8 cellular contexts compared by ENCODE assay signal in genomic region chr5:139774980-139775654, GRCh38. TPM values are rescaled to one million over a fixed set of nuclear protein-coding genes. Genes with fewer than 3 reads are reported as not detected.
DNase-seq lines count a peak whose midpoint lies in the region; ATAC-seq and TF ChIP-seq lines count a peak whose summit lies in the region.

No MANE protein-coding gene starts in this region.

- WGBS in tibial nerve, 2 donors, result 36 to 45% methylated on average over 22 to 28 of the region's 32 CpGs

- H3K4me3 ChIP-seq in fibroblast of villous mesenchyme (ENCODE audit: low read depth, low read length) (no peak overlapping the region), osteoblast (ENCODE audit: insufficient read depth, low read length) (no peak overlapping the region), tibial nerve (no peak overlapping the region)

- H3K36me3 Mint-ChIP-seq in activated T-helper 1 cell treated with anti-CD3 and anti-CD28 coated beads, Interleukin-12 subunit alpha, Interleukin-12 subunit beta, Interleukin-2, Interleukin-4 antibody, amounts not matched to agents 30 ng/mL and 10 ng/mL and 1 ng/mL, durations not matched to agents 14 hours and 24 hours and 36 hours (ENCODE audit: low read depth), result no peaks in the 10 kb centered on the region

- H3K36me3 ChIP-seq in osteoblast (ENCODE audit: insufficient read depth, low read length), result no peaks in the 10 kb centered on the region
- no peaks in the 10 kb centered on the region for H3K36me3 ChIP-seq in tibial nerve

- no peaks in the 10 kb centered on the region for H4K20me1 ChIP-seq in osteoblast (ENCODE audit: insufficient read depth, low read length)

- in situ Hi-C loops in ACHN (cut with HindIII; ENCODE audit: low pct_ligation_motif_present, low pct_unique_long_range_greater_than_20kb, low sequenced_read_pairs), result no loop called here

- H3K27ac ChIP-seq in osteoblast (ENCODE audit: low read depth, low read length) (no peak overlapping the region), tibial nerve (no peak overlapping the region)

- TF ChIP-seq EP300 in tibial nerve (IDR thresholded peaks at IDR 0.05), result no peak

- H3K4me3 Mint-ChIP-seq in activated T-helper 1 cell treated with anti-CD3 and anti-CD28 coated beads, Interleukin-12 subunit alpha, Interleukin-12 subunit beta, Interleukin-2, Interleukin-4 antibody, amounts not matched to agents 30 ng/mL and 10 ng/mL and 1 ng/mL, durations not matched to agents 14 hours and 24 hours and 36 hours, result no peak overlapping the region

- H3K79me2 ChIP-seq in osteoblast (ENCODE audit: insufficient read depth, low read length), result no peaks in the 10 kb centered on the region

- no peak for TF ChIP-seq POLR2A in tibial nerve (IDR thresholded peaks at IDR 0.05)

- no peaks in the 10 kb centered on the region for H3K4me1 ChIP-seq in osteoblast (ENCODE audit: insufficient read depth, low read length)
- peaks cover 0 to 7% (median 3%) of the 10 kb centered on the region in 4 donors for H3K4me1 ChIP-seq in tibial nerve

- H3K4me1 Mint-ChIP-seq in activated T-helper 1 cell treated with anti-CD3 and anti-CD28 coated beads, Interleukin-12 subunit alpha, Interleukin-12 subunit beta, Interleukin-2, Interleukin-4 antibody, amounts not matched to agents 30 ng/mL and 10 ng/mL and 1 ng/mL, durations not matched to agents 14 hours and 24 hours and 36 hours (ENCODE audit: low read depth), result no peaks in the 10 kb centered on the region

- no peak overlapping the region for H3K27ac Mint-ChIP-seq in activated T-helper 1 cell treated with anti-CD3 and anti-CD28 coated beads, Interleukin-12 subunit alpha, Interleukin-12 subunit beta, Interleukin-2, Interleukin-4 antibody, amounts not matched to agents 30 ng/mL and 10 ng/mL and 1 ng/mL, durations not matched to agents 14 hours and 24 hours and 36 hours

- intact Hi-C loops in activated T-helper 1 cell treated with anti-CD3 and anti-CD28 coated beads, Interleukin-12 subunit alpha, Interleukin-12 subunit beta, Interleukin-2, Interleukin-4 antibody, amounts not matched to agents 30 ng/mL and 10 ng/mL and 1 ng/mL, durations not matched to agents 14 hours and 24 hours and 36 hours (cut with micrococcal nuclease), result loop anchor here (1.0 kb wide), 2 partner anchors 10 to 12 kb away; no protein-coding TSS in a partner anchor

- H3K9me3 ChIP-seq in osteoblast (ENCODE audit: low read depth, low read length), result no peaks in the 10 kb centered on the region
- no peaks in the 10 kb centered on the region for H3K9me3 ChIP-seq in tibial nerve

- TF ChIP-seq CTCF in fibroblast of villous mesenchyme (IDR thresholded peaks at IDR 0.05; ENCODE audit: insufficient read depth, low read depth, low read length) (peak; percentile 84), osteoblast (IDR thresholded peaks at IDR 0.05; ENCODE audit: extremely low read depth, low read depth, low read length) (peak; percentile 73), tibial nerve (IDR thresholded peaks at IDR 0.05) (peak; percentile 78 to 95 (median 86))

- peaks cover 20% of the 10 kb centered on the region for H3K27me3 Mint-ChIP-seq in activated T-helper 1 cell treated with anti-CD3 and anti-CD28 coated beads, Interleukin-12 subunit alpha, Interleukin-12 subunit beta, Interleukin-2, Interleukin-4 antibody, amounts not matched to agents 30 ng/mL and 10 ng/mL and 1 ng/mL, durations not matched to agents 14 hours and 24 hours and 36 hours (ENCODE audit: insufficient read depth)

- H2AFZ ChIP-seq in osteoblast (ENCODE audit: low read length), result no peak overlapping the region

- ATAC-seq in GM18867 (IDR thresholded peaks at IDR 0.05; ENCODE audit: unreplicated experiment), result peak; percentile 78
- ATAC-seq in HG03520 (IDR thresholded peaks at IDR 0.05; ENCODE audit: unreplicated experiment), result peak; percentile 87

- DNase-seq in ACHN (peak; percentile 59), RPMI7951 (ENCODE audit: low read depth) (peak; percentile 47), fibroblast of villous mesenchyme (ENCODE audit: low read depth) (peak; percentile 36), osteoblast (ENCODE audit: insufficient read length, low spot score, missing footprints) (peak; percentile 96), tibial nerve (ENCODE audit: low spot score in 2 of 2) (peak; percentile 53 to 76)
- DNase-seq in activated T-helper 1 cell treated with anti-CD3 and anti-CD28 coated beads, Interleukin-12 subunit alpha, Interleukin-12 subunit beta, Interleukin-2, Interleukin-4 antibody, amounts not matched to agents 30 ng/mL and 10 ng/mL and 1 ng/mL, durations not matched to agents 14 hours and 24 hours and 36 hours (ENCODE audit: low spot score), result peak; percentile 61

- peaks cover 13% of the 10 kb centered on the region for H3K27me3 ChIP-seq in osteoblast (ENCODE audit: insufficient read depth, low read length)
- no peaks in the 10 kb centered on the region for H3K27me3 ChIP-seq in tibial nerve

- no peaks in the 10 kb centered on the region for H3K9me3 Mint-ChIP-seq in activated T-helper 1 cell treated with anti-CD3 and anti-CD28 coated beads, Interleukin-12 subunit alpha, Interleukin-12 subunit beta, Interleukin-2, Interleukin-4 antibody, amounts not matched to agents 30 ng/mL and 10 ng/mL and 1 ng/mL, durations not matched to agents 14 hours and 24 hours and 36 hours

- peak overlapping the region; percentile 40 for H3K4me2 ChIP-seq in osteoblast (ENCODE audit: insufficient read depth, low read length)

RNA-seq across cellular contexts. Expression of gene PSD2, which starts 20.5 kb away (rescaled TPM):
- not detected in 2 replicates for total RNA-seq in RPMI7951 (2014; rRNA removed; shearing (Covaris generic))
- not detected in 2 replicates for total RNA-seq in activated T-helper 1 cell treated with anti-CD3 and anti-CD28 coated beads, Interleukin-12 subunit alpha, Interleukin-12 subunit beta, Interleukin-2, Interleukin-4 antibody, amounts not matched to agents 30 ng/mL and 10 ng/mL and 1 ng/mL, durations not matched to agents 14 hours and 24 hours and 36 hours
- total RNA-seq in fibroblast of villous mesenchyme (under 0.01 TPM in 1 of 2 replicates, not detected in the other), osteoblast (0.29 and 0.36 TPM in 2 replicates), tibial nerve (under 1 TPM in 3 of 4 donors, not detected in 1; under 0.01 to 0.30 (median 0.21) TPM)

Comparison
In these comparisons a context has a peak if more than half of its experiments do, and no peak if none do; other contexts are left out.
1. DNase-seq: peak in every context shown above with its lines; median percentile 96 in osteoblast; 64 in tibial nerve; 61 in activated T-helper 1 cell treated with anti-CD3 and anti-CD28 coated beads, Interleukin-12 subunit alpha, Interleukin-12 subunit beta, Interleukin-2, Interleukin-4 antibody, amounts not matched to agents 30 ng/mL and 10 ng/mL and 1 ng/mL, durations not matched to agents 14 hours and 24 hours and 36 hours; 59 in ACHN; 47 in RPMI7951; 36 in fibroblast of villous mesenchyme.